8 cellular contexts compared by ENCODE assay signal in the genomic region with DNA sequence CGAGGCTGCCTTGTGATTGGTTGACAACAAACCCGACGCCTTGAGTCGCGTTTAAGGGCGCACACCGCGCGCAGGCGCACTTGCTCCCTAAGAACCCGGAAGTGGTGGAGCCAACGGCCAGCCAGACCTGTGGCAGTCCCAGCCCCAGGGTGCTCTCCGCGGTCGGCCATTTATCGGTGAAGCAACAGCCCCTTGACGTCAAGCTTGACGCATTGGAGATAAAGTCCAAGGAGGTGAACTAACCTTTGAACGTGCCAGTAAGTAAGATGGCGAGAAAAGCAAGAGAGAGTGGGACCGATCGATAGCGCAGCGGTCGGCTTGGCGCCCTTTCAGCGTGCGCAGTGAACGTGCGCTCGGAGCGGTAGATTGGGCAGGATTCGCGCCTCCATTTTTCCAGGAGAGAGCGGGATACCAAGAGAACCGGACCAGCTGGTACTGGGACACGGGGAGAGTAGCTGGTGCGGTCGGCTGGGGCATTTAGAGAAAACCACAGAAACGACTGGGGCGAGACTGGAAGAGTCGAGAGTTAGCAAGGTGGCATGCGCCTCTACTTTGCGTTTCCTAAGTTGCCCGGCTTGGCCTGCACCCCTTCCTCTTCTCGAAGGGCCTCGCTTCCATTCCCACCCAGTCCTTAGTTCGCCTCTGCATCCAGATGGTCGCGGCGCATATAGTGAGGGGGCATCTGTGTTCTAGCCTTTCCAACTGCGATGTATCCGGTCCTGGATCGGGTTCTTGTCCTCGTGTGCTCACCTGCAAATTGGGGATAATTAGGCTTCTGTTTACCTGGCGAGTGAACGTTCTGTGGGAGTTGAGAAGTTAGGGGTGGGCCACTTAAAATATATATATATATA. TPM values are rescaled to one million over a fixed set of nuclear protein-coding genes. Genes with fewer than 3 reads are reported as not detected.
DNase-seq lines count a peak whose midpoint lies in the region; ATAC-seq, FAIRE-seq and TF ChIP-seq lines count a peak whose summit lies in the region.

CSTF1 (plus strand) TSS at position 364 of the 851 bp plus-strand sequence. CDS start 2,908 bp downstream, outside the sequence.

- H3K9ac ChIP-seq in kidney (ENCODE audit: low read length in 2 of 2): peak within 1 kb of the TSS; percentile 96

- intact Hi-C loops in kidney (cut with DNase I): no loop called here

- peak within 1 kb of the TSS; percentile 87 to 91 for H3K27ac ChIP-seq in kidney (ENCODE audit: low read depth in 2 of 2, low read length in 2 of 2)

- no peaks in the 10 kb centered on the region for H3K9me3 ChIP-seq in kidney (ENCODE audit: control insufficient read depth in 1 of 2, low read length in 2 of 2)

- H3K4me3 ChIP-seq in AG10803 (ENCODE audit: low read length) (peak within 1 kb of the TSS; percentile 81), kidney (ENCODE audit: low read length in 2 of 2) (peak within 1 kb of the TSS; percentile 97 to 100)

- peak; percentile 100 for DNase-seq in AG10803 (ENCODE audit: low read depth)
- DNase-seq in NCI-H510A (lab: John Stamatoyannopoulos, UW): peak; percentile 94
- DNase-seq in activated CD4-positive, alpha-beta T cell treated with anti-CD3 and anti-CD28 coated beads for 1 hour: peak; percentile 99
- peak; percentile 97 for DNase-seq in cerebellum (ENCODE audit: low spot score)
- peak; percentile 100 for DNase-seq in kidney
- DNase-seq in stimulated activated CD4-positive, alpha-beta T cell treated with anti-CD3 and anti-CD28 coated beads, Interleukin-15, amount 100 ng/mL, for 48 hours (ENCODE audit: low read depth in 2 of 2): peak; percentile 99 to 100

- peaks cover 18% of the 10 kb centered on the region in 2 donors for H3K36me3 ChIP-seq in kidney (ENCODE audit: control insufficient read depth in 1 of 2, insufficient read depth in 2 of 2, low read length in 2 of 2)

- H3K4me1 ChIP-seq in kidney (ENCODE audit: control insufficient read depth in 1 of 2, insufficient read depth in 1 of 2, low read depth in 1 of 2, low read length in 2 of 2): peaks cover 9 to 15% of the 10 kb centered on the region in 2 donors

- peak; percentile 94 for FAIRE-seq in kidney (lab: Jason Lieb, UNC)

- TF ChIP-seq POLR2A in GM19099 (IDR thresholded peaks at IDR 0.05; ENCODE audit: extremely low read depth, insufficient read length, low read depth): peak; percentile 58

- peak; percentile 91 for ATAC-seq in HG03432 (IDR thresholded peaks at IDR 0.05; ENCODE audit: unreplicated experiment)

- TF ChIP-seq CTCF in AG10803 (conservative IDR thresholded peaks at IDR 0.05; ENCODE audit: low read length): no peak
- TF ChIP-seq CTCF in kidney (IDR thresholded peaks at IDR 0.05; ENCODE audit: borderline replicate concordance, extremely low read depth, insufficient read depth): no peak

RNA-seq across cellular contexts. Expression of gene CSTF1, which starts in this region (rescaled TPM):
- total RNA-seq in cerebellum (27.5 TPM), kidney (30.7 TPM)
- polyA plus RNA-seq in kidney (ENCODE audit: insufficient read depth, low read depth, low replicate concordance): 16.2 TPM

Comparison
In these comparisons a context has a peak if more than half of its experiments do, and no peak if none do; other contexts are left out.
1. Peak in every context shown above with its lines: DNase-seq, ATAC-seq, H3K4me3 ChIP-seq and H3K27ac ChIP-seq.